In genomic region chr7:346116-346898, GRCh38 we compare ENCODE assay signal across 21 cellular contexts. TPM values are rescaled to one million over a fixed set of nuclear protein-coding genes. Genes with fewer than 3 reads are reported as not detected.
DNase-seq lines count a peak whose midpoint lies in the region; ATAC-seq and TF ChIP-seq lines count a peak whose summit lies in the region.
"Had no signal": no experiment of that assay in that cellular context is flagged by ENCODE, and none has a peak within 500 bp of the region (broad histone marks: within the 10 kb centered on the region; RNA-seq: fewer than 3 reads in every experiment).

No MANE protein-coding gene starts in this region.

- H3K27me3 Mint-ChIP-seq in CD14-positive monocyte (ENCODE audit: low read depth in 3 of 3) (peaks cover 0 to 5% (median 3%) of the 10 kb centered on the region in 3 donors), nephron progenitor cell (ENCODE audit: low read depth, poor library complexity) (peaks cover 10% of the 10 kb centered on the region), chondrocyte (ENCODE audit: low read depth) (peaks cover 3% of the 10 kb centered on the region)
- no peaks in the 10 kb centered on the region for H3K27me3 Mint-ChIP-seq in CD4-positive, alpha-beta T cell
- H3K27me3 Mint-ChIP-seq: CD4-positive, alpha-beta memory T cell had no signal

- POLR2A ChIA-PET in CD4-positive, alpha-beta T cell (lab: Charles Lee): interaction anchor here (0.6 kb wide), 1 partner anchor 346 kb away, joined by 3 read pairs; no protein-coding TSS in a partner anchor

- H3K4me3 ChIP-seq in left ventricle myocardium inferior: no peak overlapping the region
- H3K4me3 ChIP-seq: BLaER1, HAP-1 had no signal

- intact Hi-C loops in Right ventricle myocardium inferior (cut with DNase I) (no loop called here), left ventricle myocardium inferior (cut with micrococcal nuclease) (no loop called here), CD14-positive monocyte (cut with micrococcal nuclease) (no loop called here)
- intact Hi-C loops in CD4-positive, alpha-beta T cell (cut with DNase I, micrococcal nuclease): no loop called here

- H3K4me3 Mint-ChIP-seq in CD14-positive monocyte: no peak overlapping the region
- no peak overlapping the region for H3K4me3 Mint-ChIP-seq in CD4-positive, alpha-beta T cell
- no peak overlapping the region for H3K4me3 Mint-ChIP-seq in nephron progenitor cell
- H3K4me3 Mint-ChIP-seq in chondrocyte (ENCODE audit: unreplicated experiment): no peak overlapping the region
- H3K4me3 Mint-ChIP-seq: HFFc6 had no signal

- H3K27me3 ChIP-seq in left ventricle myocardium inferior (ENCODE audit: low read depth): peaks cover 2% of the 10 kb centered on the region
- no peaks in the 10 kb centered on the region for H3K27me3 ChIP-seq in CD4-positive, alpha-beta T cell (ENCODE audit: control insufficient read depth, insufficient read depth, low read length)
- H3K27me3 ChIP-seq: BLaER1 had no signal

- H3K9me3 Mint-ChIP-seq in CD14-positive monocyte (peaks cover 0 to 17% (median 5%) of the 10 kb centered on the region in 7 donors), nephron progenitor cell (peaks cover 9% of the 10 kb centered on the region), chondrocyte (ENCODE audit: low read depth) (no peaks in the 10 kb centered on the region)
- peaks cover 3% of the 10 kb centered on the region for H3K9me3 Mint-ChIP-seq in CD4-positive, alpha-beta T cell

- H3K4me1 ChIP-seq in left ventricle myocardium inferior: peaks cover 9% of the 10 kb centered on the region
- H3K4me1 ChIP-seq: HAP-1 had no signal

- ATAC-seq in Right ventricle myocardium inferior (no peak), HG02763 (IDR thresholded peaks at IDR 0.05; ENCODE audit: unreplicated experiment) (no peak)
- no peak for ATAC-seq in CD4-positive, alpha-beta T cell (ENCODE audit: poor library complexity)

- no peaks in the 10 kb centered on the region for H3K9me3 ChIP-seq in left ventricle myocardium inferior (replicated peaks)
- H3K9me3 ChIP-seq in CD4-positive, alpha-beta T cell (ENCODE audit: control insufficient read depth, low read length): peaks cover 4% of the 10 kb centered on the region
- H3K9me3 ChIP-seq: HAP-1 had no signal

- DNase-seq in Right ventricle myocardium inferior (ENCODE audit: missing footprints): peak; percentile 57
- no peak for DNase-seq in left ventricle myocardium inferior
- DNase-seq in CD14-positive monocyte (ENCODE audit: low spot score): peak; percentile 33
- no peak for DNase-seq in CD4-positive, alpha-beta T cell
- DNase-seq in nephron progenitor cell: no peak
- no peak for DNase-seq in chondrocyte (ENCODE audit: low spot score)
- no peak for DNase-seq in NCI-H82 (lab: John Stamatoyannopoulos, UW)
- DNase-seq: Calu3; CD4-positive, alpha-beta memory T cell; COR-L47; DMS79; EL; GF-D8; GOT3; HFFc6 had no signal

- H3K36me3 Mint-ChIP-seq in CD14-positive monocyte (no peaks in the 10 kb centered on the region), nephron progenitor cell (ENCODE audit: low read depth) (peaks cover 3% of the 10 kb centered on the region), chondrocyte (ENCODE audit: low read depth) (no peaks in the 10 kb centered on the region)
- H3K36me3 Mint-ChIP-seq in CD4-positive, alpha-beta T cell (ENCODE audit: low read depth): peaks cover 5% of the 10 kb centered on the region

- no peak overlapping the region for H3K27ac ChIP-seq in left ventricle myocardium inferior (replicated peaks)
- no peak overlapping the region for H3K27ac ChIP-seq in CD4-positive, alpha-beta T cell (ENCODE audit: low read depth, low read length)
- H3K27ac ChIP-seq: BLaER1, C4-2B had no signal

- CTCF ChIA-PET in CD4-positive, alpha-beta T cell (lab: Charles Lee): no interaction called here

- no peak overlapping the region for H3K27ac Mint-ChIP-seq in CD14-positive monocyte
- H3K27ac Mint-ChIP-seq in CD4-positive, alpha-beta T cell: peak overlapping the region; percentile 38
- H3K27ac Mint-ChIP-seq in nephron progenitor cell: peak overlapping the region; percentile 20
- no peak overlapping the region for H3K27ac Mint-ChIP-seq in chondrocyte (ENCODE audit: unreplicated experiment)
- H3K27ac Mint-ChIP-seq: HFFc6 had no signal

- H3K4me1 Mint-ChIP-seq in CD14-positive monocyte: no peaks in the 10 kb centered on the region
- H3K4me1 Mint-ChIP-seq in CD4-positive, alpha-beta T cell (ENCODE audit: low read depth): no peaks in the 10 kb centered on the region
- peaks cover 25% of the 10 kb centered on the region for H3K4me1 Mint-ChIP-seq in nephron progenitor cell
- no peaks in the 10 kb centered on the region for H3K4me1 Mint-ChIP-seq in chondrocyte (ENCODE audit: low read depth)

- no peaks in the 10 kb centered on the region for H3K36me3 ChIP-seq in left ventricle myocardium inferior
- H3K36me3 ChIP-seq: BLaER1, HAP-1 had no signal

- TF ChIP-seq CTCF in left ventricle myocardium inferior (IDR thresholded peaks at IDR 0.05; ENCODE audit: borderline replicate concordance) (no peak), CD14-positive monocyte (IDR thresholded peaks at IDR 0.05) (no peak), nephron progenitor cell (IDR thresholded peaks at IDR 0.05) (no peak), chondrocyte (IDR thresholded peaks at IDR 0.05) (no peak)
- no peak for TF ChIP-seq CTCF in CD4-positive, alpha-beta T cell (IDR thresholded peaks at IDR 0.05)

RNA-seq across cellular contexts. Expression of gene FOXL3, which starts 56.3 kb away (rescaled TPM):
- not detected for total RNA-seq in Right ventricle myocardium inferior
- total RNA-seq in left ventricle myocardium inferior: not detected
- polyA plus RNA-seq in CD14-positive monocyte: not detected
- total RNA-seq in CD4-positive, alpha-beta T cell: not detected
- total RNA-seq in chondrocyte: not detected in 3 replicates
- total RNA-seq: A172; A673; Calu3; CD4-positive, alpha-beta memory T cell; HFFc6 had no signal
- polyA plus RNA-seq: CD4-positive, alpha-beta memory T cell had no signal

Comparison
In these comparisons a context has a peak if more than half of its experiments do, and no peak if none do; other contexts are left out.
1. DNase-seq: peak in Right ventricle myocardium inferior (single experiment) and CD14-positive monocyte (single experiment); none in left ventricle myocardium inferior (single experiment), CD4-positive, alpha-beta T cell (0 of 10), nephron progenitor cell (single experiment), chondrocyte (single experiment) and NCI-H82 (single experiment).
2. H3K27ac Mint-ChIP-seq: peak in CD4-positive, alpha-beta T cell (single experiment) and nephron progenitor cell (single experiment); none in CD14-positive monocyte (0 of 7) and chondrocyte (single experiment).